10 cellular contexts compared by ENCODE assay signal in genomic region chr2:109218087-109218791, GRCh38.
DNase-seq lines count a peak whose midpoint lies in the region; ATAC-seq and TF ChIP-seq lines count a peak whose summit lies in the region.
"Had no signal": no experiment of that assay in that cellular context is flagged by ENCODE, and none has a peak within 500 bp of the region (broad histone marks: within the 10 kb centered on the region; RNA-seq: fewer than 3 reads in every experiment).

No MANE protein-coding gene starts in this region.

- H3K27ac ChIP-seq in AG04450 (ENCODE audit: low read depth, low read length): peak overlapping the region; percentile 97

- DNase-seq in AG04450 (ENCODE audit: low read depth, low spot score): peak; percentile 23
- peak; percentile 44 for DNase-seq in LHCN-M2 (ENCODE audit: low read depth)
- no peak for DNase-seq in Right ventricle myocardium inferior (ENCODE audit: missing footprints)
- DNase-seq in T1000 (lab: John Stamatoyannopoulos, UW): no peak
- no peak for DNase-seq in NCI-H1436 treated with DMSO at 0.1 percent for 48 hours (lab: John Stamatoyannopoulos, UW)
- DNase-seq in OCI-M1 (lab: John Stamatoyannopoulos, UW): no peak
- DNase-seq: central memory CD4-positive, alpha-beta T cell; NCI-H345 had no signal

- POLR2A ChIA-PET in AG04450 (lab: Yijun Ruan, JAX): interaction anchor here (1.0 to 2.0 kb wide), 9 partner anchors 20 to 279 kb away, joined by 3 to 11 read pairs (median 4); no protein-coding TSS in a partner anchor

- intact Hi-C loops in Right ventricle myocardium inferior (cut with DNase I): no loop called here

- TF ChIP-seq CTCF in AG04450 (IDR thresholded peaks at IDR 0.05; ENCODE audit: low read depth, low read length): no peak

- ATAC-seq in GM18909 (IDR thresholded peaks at IDR 0.05; ENCODE audit: poor library complexity, unreplicated experiment): peak; percentile 40
- peak; percentile 21 for ATAC-seq in Right ventricle myocardium inferior
- no peak for ATAC-seq in HG03045 (IDR thresholded peaks at IDR 0.05; ENCODE audit: unreplicated experiment)

- no peak overlapping the region for H3K4me3 ChIP-seq in AG04450 (ENCODE audit: low read depth, low read length)

- CTCF ChIA-PET in AG04450 (lab: Charles Lee): interaction anchor here (1.5 kb wide), 1 partner anchor 103 kb away, joined by 3 read pairs; no protein-coding TSS in a partner anchor

- H3K27me3 ChIP-seq in AG04450 (ENCODE audit: control insufficient read depth, insufficient read depth, low read length): no peaks in the 10 kb centered on the region

- H3K9me3 ChIP-seq in AG04450 (ENCODE audit: control insufficient read depth, insufficient read depth, low read length): no peaks in the 10 kb centered on the region

Comparison
In these comparisons a context has a peak if more than half of its experiments do, and no peak if none do; other contexts are left out.
1. DNase-seq: peak in AG04450 (single experiment) and LHCN-M2 (single experiment); none in Right ventricle myocardium inferior (single experiment), T1000 (single experiment), NCI-H1436 treated with DMSO at 0.1 percent for 48 hours (single experiment) and OCI-M1 (single experiment).